Comparison of ENCODE assay signal across 1 cellular context in genomic region chr15:47294765-47295259, GRCh38.
TF ChIP-seq lines count a peak whose summit lies in the region.

No MANE protein-coding gene starts in this region.

TF ChIP-seq in GM23338, 12 proteins besides CTCF, POLR2A, EP300 and RAD21 (continued from another document):
- TF ChIP-seq ZNF462 (CRISPR knock-in tag; IDR thresholded peaks at IDR 0.05) (no peak), NANOG (IDR thresholded peaks at IDR 0.05; ENCODE audit: borderline replicate concordance) (no peak), JUNB (IDR thresholded peaks at IDR 0.05; ENCODE audit: unreplicated experiment) (no peak), REST (IDR thresholded peaks at IDR 0.05; ENCODE audit: unreplicated experiment) (no peak), POLR2AphosphoS5 (IDR thresholded peaks at IDR 0.05; ENCODE audit: low read depth) (no peak), EZH2phosphoT487 (IDR thresholded peaks at IDR 0.05; ENCODE audit: unreplicated experiment) (no peak), ETS1 (IDR thresholded peaks at IDR 0.05) (no peak), ZNF114 (CRISPR knock-in tag; IDR thresholded peaks at IDR 0.05) (no peak)
TF ChIP-seq in GM23338: peak in this region for 0.
